Comparison of ENCODE assay signal across 8 cellular contexts in genomic region chr4:6974138-6974848, GRCh38.
A peak's percentile ranks its signal among the peaks of the same experiment; 100 is the strongest.
DNase-seq lines count a peak whose midpoint lies in the region; ATAC-seq and TF ChIP-seq lines count a peak whose summit lies in the region.

No MANE protein-coding gene starts in this region.

- H3K36me3 ChIP-seq in Peyer's patch (peaks cover 0 to 4% (median 0%) of the 10 kb centered on the region in 3 donors), neural cell (ENCODE audit: insufficient read depth, low read length) (no peaks in the 10 kb centered on the region)

- TF ChIP-seq CTCF in 22Rv1 (IDR thresholded peaks at IDR 0.05) (peak; percentile 93), GM12864 (IDR thresholded peaks at IDR 0.05; ENCODE audit: low read depth, low read length, missing control alignments) (peak; percentile 99), Peyer's patch (IDR thresholded peaks at IDR 0.05) (peak; percentile 92 to 97 (median 96)), fibroblast of mammary gland (conservative IDR thresholded peaks at IDR 0.05; ENCODE audit: control insufficient read depth, insufficient read depth, low read depth, low read length) (peak; percentile 99), neural cell (IDR thresholded peaks at IDR 0.05; ENCODE audit: poor library complexity, severe bottlenecking) (peak; percentile 85)

- no peak overlapping the region for H3K4me3 Mint-ChIP-seq in activated T-cell treated with anti-CD3 and anti-CD28 coated beads, Interleukin-2, amount 50 U/mL, for 72 hours

- no peaks in the 10 kb centered on the region for H4K20me1 ChIP-seq in neural cell (ENCODE audit: insufficient read depth)

- no peak for TF ChIP-seq EP300 in neural cell (conservative IDR thresholded peaks at IDR 0.05; ENCODE audit: poor library complexity, severe bottlenecking)

- no peaks in the 10 kb centered on the region for H3K9me3 Mint-ChIP-seq in activated T-cell treated with anti-CD3 and anti-CD28 coated beads, Interleukin-2, amount 50 U/mL, for 72 hours

- H2AFZ ChIP-seq in neural cell (ENCODE audit: low read depth, low read length) = no peak overlapping the region

- H3K4me1 ChIP-seq in Peyer's patch = peaks cover 0 to 4% (median 2%) of the 10 kb centered on the region in 4 donors

- peaks cover 0 to 2% of the 10 kb centered on the region in 2 donors for H3K36me3 Mint-ChIP-seq in activated T-cell treated with anti-CD3 and anti-CD28 coated beads, Interleukin-2, amount 50 U/mL, for 72 hours (ENCODE audit: insufficient read depth in 2 of 2)

- no peaks in the 10 kb centered on the region for H3K27me3 ChIP-seq in Peyer's patch
- no peaks in the 10 kb centered on the region for H3K27me3 ChIP-seq in neural cell (ENCODE audit: insufficient read depth, low read depth, low read length)

- H3F3A ChIP-seq in neural cell (ENCODE audit: insufficient read depth, low read length, poor library complexity, severe bottlenecking) = no peaks in the 10 kb centered on the region

- H3K27ac ChIP-seq in 22Rv1 = no peak overlapping the region
- H3K27ac ChIP-seq in Peyer's patch = no peak overlapping the region
- H3K27ac ChIP-seq in neural cell (ENCODE audit: low read length) = no peak overlapping the region

- peaks cover 13% of the 10 kb centered on the region for H3K4me1 Mint-ChIP-seq in activated T-cell treated with anti-CD3 and anti-CD28 coated beads, Interleukin-2, amount 50 U/mL, for 72 hours (ENCODE audit: low read depth)

- no peak overlapping the region for H3K27ac Mint-ChIP-seq in activated T-cell treated with anti-CD3 and anti-CD28 coated beads, Interleukin-2, amount 50 U/mL, for 72 hours

- H3K9me2 ChIP-seq in neural cell (ENCODE audit: insufficient read depth, low read length) = no peaks in the 10 kb centered on the region

- ATAC-seq in activated T-cell treated with anti-CD3 and anti-CD28 coated beads, Interleukin-2, amount 50 U/mL, for 72 hours (replicated peaks in 1 of 2) = peak; percentile 80 to 91

- H3K9ac ChIP-seq in neural cell (ENCODE audit: low read length) = no peak overlapping the region

- no peaks in the 10 kb centered on the region for H3K79me2 ChIP-seq in neural cell (replicated peaks; ENCODE audit: insufficient read depth, low read length)

- DNase-seq in GM12864 (ENCODE audit: low read depth) (peak; percentile 57), HPDE6-E6E7 (ENCODE audit: extremely low spot score) (peak; percentile 78), Peyer's patch (peak; percentile 81 to 92 (median 85)), fibroblast of mammary gland (ENCODE audit: low read depth) (peak; percentile 87), stromal cell of bone marrow (ENCODE audit: low read depth) (peak; percentile 84)
- peak; percentile 81 to 82 for DNase-seq in activated T-cell treated with anti-CD3 and anti-CD28 coated beads, Interleukin-2, amount 50 U/mL, for 72 hours

- TF ChIP-seq RAD21 in neural cell (conservative IDR thresholded peaks at IDR 0.05) = peak; percentile 71

- H3K9me3 ChIP-seq in Peyer's patch (no peaks in the 10 kb centered on the region), neural cell (ENCODE audit: low read length) (no peaks in the 10 kb centered on the region)

- H3K27me3 Mint-ChIP-seq in activated T-cell treated with anti-CD3 and anti-CD28 coated beads, Interleukin-2, amount 50 U/mL, for 72 hours (ENCODE audit: low read depth) = no peaks in the 10 kb centered on the region

- no peak overlapping the region for H3K4me2 ChIP-seq in neural cell (ENCODE audit: low read length)

- TF ChIP-seq POLR2A in Peyer's patch (IDR thresholded peaks at IDR 0.05) = no peak

- H3K4me3 ChIP-seq in GM12864 (ENCODE audit: low read depth, low read length) = no peak overlapping the region
- H3K4me3 ChIP-seq in Peyer's patch = no peak overlapping the region
- no peak overlapping the region for H3K4me3 ChIP-seq in fibroblast of mammary gland (ENCODE audit: control insufficient read depth, low read depth, low read length)
- no peak overlapping the region for H3K4me3 ChIP-seq in neural cell (ENCODE audit: low read length)

TF ChIP-seq in neural cell, 6 proteins besides CTCF, POLR2A, EP300 and RAD21:
- TF ChIP-seq POLR2AphosphoS5 (IDR thresholded peaks at IDR 0.05) (no peak), MXI1 (conservative IDR thresholded peaks at IDR 0.05; ENCODE audit: poor library complexity, severe bottlenecking) (no peak), SMC3 (conservative IDR thresholded peaks at IDR 0.05; ENCODE audit: poor library complexity) (peak; percentile 79), TAF1 (IDR thresholded peaks at IDR 0.05; ENCODE audit: low read depth) (no peak)
- TF ChIP-seq, protein P1, sequence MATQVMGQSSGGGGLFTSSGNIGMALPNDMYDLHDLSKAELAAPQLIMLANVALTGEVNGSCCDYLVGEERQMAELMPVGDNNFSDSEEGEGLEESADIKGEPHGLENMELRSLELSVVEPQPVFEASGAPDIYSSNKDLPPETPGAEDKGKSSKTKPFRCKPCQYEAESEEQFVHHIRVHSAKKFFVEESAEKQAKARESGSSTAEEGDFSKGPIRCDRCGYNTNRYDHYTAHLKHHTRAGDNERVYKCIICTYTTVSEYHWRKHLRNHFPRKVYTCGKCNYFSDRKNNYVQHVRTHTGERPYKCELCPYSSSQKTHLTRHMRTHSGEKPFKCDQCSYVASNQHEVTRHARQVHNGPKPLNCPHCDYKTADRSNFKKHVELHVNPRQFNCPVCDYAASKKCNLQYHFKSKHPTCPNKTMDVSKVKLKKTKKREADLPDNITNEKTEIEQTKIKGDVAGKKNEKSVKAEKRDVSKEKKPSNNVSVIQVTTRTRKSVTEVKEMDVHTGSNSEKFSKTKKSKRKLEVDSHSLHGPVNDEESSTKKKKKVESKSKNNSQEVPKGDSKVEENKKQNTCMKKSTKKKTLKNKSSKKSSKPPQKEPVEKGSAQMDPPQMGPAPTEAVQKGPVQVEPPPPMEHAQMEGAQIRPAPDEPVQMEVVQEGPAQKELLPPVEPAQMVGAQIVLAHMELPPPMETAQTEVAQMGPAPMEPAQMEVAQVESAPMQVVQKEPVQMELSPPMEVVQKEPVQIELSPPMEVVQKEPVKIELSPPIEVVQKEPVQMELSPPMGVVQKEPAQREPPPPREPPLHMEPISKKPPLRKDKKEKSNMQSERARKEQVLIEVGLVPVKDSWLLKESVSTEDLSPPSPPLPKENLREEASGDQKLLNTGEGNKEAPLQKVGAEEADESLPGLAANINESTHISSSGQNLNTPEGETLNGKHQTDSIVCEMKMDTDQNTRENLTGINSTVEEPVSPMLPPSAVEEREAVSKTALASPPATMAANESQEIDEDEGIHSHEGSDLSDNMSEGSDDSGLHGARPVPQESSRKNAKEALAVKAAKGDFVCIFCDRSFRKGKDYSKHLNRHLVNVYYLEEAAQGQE (IDR thresholded peaks at IDR 0.05; ENCODE audit: borderline replicate concordance) = no peak
